ENCODE assay signal across 1 cellular context in the genomic region with DNA sequence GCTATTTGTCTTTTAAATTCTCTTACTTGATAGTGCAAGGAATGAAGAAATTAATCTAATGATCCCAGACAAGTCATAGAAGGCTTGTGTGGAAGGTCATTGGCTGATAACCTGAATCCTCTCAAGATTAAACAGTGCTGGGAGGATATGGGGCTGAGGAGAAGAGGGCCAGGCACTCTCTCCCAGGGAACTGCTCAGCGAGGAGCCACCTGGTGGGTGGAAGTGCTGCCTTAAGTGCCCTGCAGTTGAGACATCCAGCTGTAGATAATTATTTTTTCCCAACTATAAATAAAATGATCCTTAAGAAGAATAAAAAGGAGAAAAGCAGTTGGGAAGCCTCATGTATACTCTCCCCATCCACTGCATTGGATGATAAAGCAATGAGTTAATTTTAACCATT.
TF ChIP-seq lines count a peak whose summit lies in the region.

No MANE protein-coding gene starts in this region.

TF ChIP-seq in WTC11, 78 proteins besides CTCF, POLR2A, EP300 and RAD21:
- no peak for TF ChIP-seq SOX15 (CRISPR knock-in tag; IDR thresholded peaks at IDR 0.05)
